Comparison of ENCODE assay signal across 15 cellular contexts in genomic region chr4:187940299-187940698, GRCh38. TPM values are rescaled to one million over a fixed set of nuclear protein-coding genes. Genes with fewer than 3 reads are reported as not detected.
DNase-seq lines count a peak whose midpoint lies in the region; ATAC-seq and TF ChIP-seq lines count a peak whose summit lies in the region.
"Had no signal": no experiment of that assay in that cellular context is flagged by ENCODE, and none has a peak within 500 bp of the region (broad histone marks: within the 10 kb centered on the region; RNA-seq: fewer than 3 reads in every experiment).

No MANE protein-coding gene starts in this region.

- TF ChIP-seq CTCF in fibroblast of mammary gland (conservative IDR thresholded peaks at IDR 0.05; ENCODE audit: control insufficient read depth, insufficient read depth, low read depth, low read length) = no peak

- H3K4me1 Mint-ChIP-seq in naive thymus-derived CD8-positive, alpha-beta T cell = no peaks in the 10 kb centered on the region
- H3K4me1 Mint-ChIP-seq: CD4-positive, CD25-positive, alpha-beta regulatory T cell; GM23338 had no signal

- no peaks in the 10 kb centered on the region for H3K27me3 Mint-ChIP-seq in naive thymus-derived CD8-positive, alpha-beta T cell
- H3K27me3 Mint-ChIP-seq: CD4-positive, CD25-positive, alpha-beta regulatory T cell had no signal

- H3K27ac Mint-ChIP-seq in naive thymus-derived CD8-positive, alpha-beta T cell = no peak overlapping the region
- H3K27ac Mint-ChIP-seq: CD4-positive, CD25-positive, alpha-beta regulatory T cell; GM23338; H9; HFFc6 had no signal

- POLR2A ChIA-PET in naive thymus-derived CD8-positive, alpha-beta T cell (lab: Charles Lee) = no interaction called here

- intact Hi-C loops in sciatic nerve (cut with DNase I) = no loop called here

- no peaks in the 10 kb centered on the region for H3K36me3 Mint-ChIP-seq in naive thymus-derived CD8-positive, alpha-beta T cell
- H3K36me3 Mint-ChIP-seq: CD4-positive, CD25-positive, alpha-beta regulatory T cell had no signal

- peaks cover 0 to 28% (median 9%) of the 10 kb centered on the region in 9 donors for H3K9me3 Mint-ChIP-seq in naive thymus-derived CD8-positive, alpha-beta T cell
- H3K9me3 Mint-ChIP-seq: GM23338, H9 had no signal

- H3K4me3 ChIP-seq in fibroblast of mammary gland (ENCODE audit: control insufficient read depth, low read depth, low read length) = no peak overlapping the region
- H3K4me3 ChIP-seq: BLaER1 treated with 17β-estradiol and CSF1 and Interleukin-3, amounts not matched to agents 10 nM and 100 nM; GM23338 had no signal

- H3K4me3 Mint-ChIP-seq in naive thymus-derived CD8-positive, alpha-beta T cell = no peak overlapping the region
- H3K4me3 Mint-ChIP-seq: CD4-positive, CD25-positive, alpha-beta regulatory T cell; GM23338; H9; HFFc6 had no signal

- DNase-seq in HCEC 1CT (peak; percentile 1), LHCN-M2 (ENCODE audit: low read depth) (peak; percentile 5), fibroblast of mammary gland (ENCODE audit: low read depth) (peak; percentile 18), sciatic nerve (ENCODE audit: low spot score) (no peak), cortex of kidney (lab: John Stamatoyannopoulos, UW) (no peak)
- no peak for DNase-seq in naive thymus-derived CD8-positive, alpha-beta T cell
- DNase-seq: ACHN; CD4-positive, CD25-positive, alpha-beta regulatory T cell; DMS79; EL; H9; HFFc6 had no signal

- peak; percentile 65 for ATAC-seq in sciatic nerve
- ATAC-seq in naive thymus-derived CD8-positive, alpha-beta T cell = no peak
- no peak for ATAC-seq in HG03139 (IDR thresholded peaks at IDR 0.05; ENCODE audit: unreplicated experiment)
- ATAC-seq: GM23338 had no signal

RNA-seq across cellular contexts. Expression of gene ZFP42, which starts 55.3 kb away (rescaled TPM):
- total RNA-seq in LHCN-M2 (2014; rRNA removed) (not detected in 2 replicates), sciatic nerve (not detected)
- polyA plus RNA-seq in LHCN-M2 (2012) = not detected
- not detected for total RNA-seq in naive thymus-derived CD8-positive, alpha-beta T cell
- polyA plus RNA-seq in naive thymus-derived CD8-positive, alpha-beta T cell = not detected
- total RNA-seq: CD4-positive, CD25-positive, alpha-beta regulatory T cell; HFFc6 had no signal
- polyA plus RNA-seq: CD4-positive, CD25-positive, alpha-beta regulatory T cell had no signal

Comparison
In these comparisons a context has a peak if more than half of its experiments do, and no peak if none do; other contexts are left out.
1. DNase-seq: peak in HCEC 1CT (single experiment), LHCN-M2 (single experiment) and fibroblast of mammary gland (single experiment); none in sciatic nerve (single experiment), cortex of kidney (single experiment) and naive thymus-derived CD8-positive, alpha-beta T cell (0 of 10).